In the genomic region with DNA sequence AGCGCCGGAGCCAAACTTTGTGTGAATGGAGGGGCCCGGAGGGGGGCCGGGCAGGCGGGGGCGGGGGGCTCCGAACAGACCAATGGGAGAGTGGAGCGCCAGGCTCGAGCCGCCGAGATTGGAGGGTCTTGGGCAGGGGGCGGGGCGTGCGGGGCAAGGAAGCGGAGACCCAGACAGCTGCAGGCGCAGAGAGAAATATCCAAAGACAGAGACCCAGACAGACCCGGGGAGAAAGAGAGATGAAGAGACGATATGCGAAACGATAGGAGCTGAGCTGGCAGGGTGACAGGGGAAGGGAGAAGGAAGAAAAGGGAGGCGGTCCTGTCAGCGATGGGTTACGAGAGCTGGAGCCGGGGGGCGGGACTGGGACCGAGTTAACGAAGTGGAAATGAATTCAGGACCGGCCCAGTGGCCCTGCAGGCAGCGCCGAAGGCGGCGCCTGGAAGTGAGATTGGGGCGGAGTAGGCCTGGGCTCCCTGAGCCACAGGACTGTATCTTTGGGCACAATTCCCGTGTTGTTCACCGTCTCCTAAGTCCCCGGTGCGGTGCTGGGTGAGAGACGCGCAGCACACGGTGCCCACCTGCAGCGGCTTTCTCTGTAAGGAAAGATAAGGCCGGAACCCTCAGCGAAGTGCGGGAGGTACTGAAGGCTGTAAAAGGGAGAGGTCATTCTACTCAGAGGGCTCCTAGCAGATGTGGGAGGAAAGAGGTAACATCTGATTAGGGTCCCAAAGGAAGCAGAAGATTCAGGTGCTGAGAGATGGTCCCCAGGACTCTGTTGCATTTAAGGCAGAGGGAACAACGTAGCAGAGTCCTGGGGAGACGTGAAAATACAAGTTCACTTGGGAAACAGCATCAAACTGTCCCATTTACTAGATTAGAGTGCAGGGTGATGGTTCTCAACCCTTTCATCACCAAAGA, we compare ENCODE assay signal across 7 cellular contexts.
DNase-seq lines count a peak whose midpoint lies in the region; ATAC-seq lines count a peak whose summit lies in the region.

No MANE protein-coding gene starts in this region.

- peak; percentile 58 for ATAC-seq in GM18502 (IDR thresholded peaks at IDR 0.05; ENCODE audit: poor library complexity, unreplicated experiment)

- DNase-seq in NCI-H1930 (lab: John Stamatoyannopoulos, UW) (peak; percentile 8 to 26), DMS153 treated with DMSO at 0.1 percent for 48 hours (lab: John Stamatoyannopoulos, UW; ENCODE audit: unreplicated experiment) (no peak)
- peak; percentile 67 for DNase-seq in activated CD4-positive, alpha-beta T cell treated with anti-CD3 and anti-CD28 coated beads for 48 hours
- DNase-seq in stimulated activated CD4-positive, alpha-beta T cell treated with anti-CD3 and anti-CD28 coated beads, Interleukin-1b, Interleukin-23, amount 100 ng/mL, for 1 hour (ENCODE audit: low read depth in 2 of 2): peak; percentile 37 to 49

- H3K27me3 ChIP-seq in layer of hippocampus (ENCODE audit: control insufficient read depth, insufficient read depth, low read length): no peaks in the 10 kb centered on the region

- H3K27ac ChIP-seq in cingulate gyrus (ENCODE audit: low read depth, low read length): peak overlapping the region; percentile 99
- H3K27ac ChIP-seq in layer of hippocampus (ENCODE audit: low read depth, low read length): peak overlapping the region; percentile 98
